ENCODE assay signal across 18 cellular contexts in genomic region chr5:115605436-115605835, GRCh38. TPM values are rescaled to one million over a fixed set of nuclear protein-coding genes. Genes with fewer than 3 reads are reported as not detected.
DNase-seq lines count a peak whose midpoint lies in the region; ATAC-seq and TF ChIP-seq lines count a peak whose summit lies in the region.
"Had no signal": no experiment of that assay in that cellular context is flagged by ENCODE, and none has a peak within 500 bp of the region (broad histone marks: within the 10 kb centered on the region; RNA-seq: fewer than 3 reads in every experiment).

No MANE protein-coding gene starts in this region.

- H3K27me3 ChIP-seq in spleen (replicated peaks in 1 of 7): no peaks in the 10 kb centered on the region
- H3K27me3 ChIP-seq: BLaER1 had no signal

- POLR2A ChIA-PET in activated B cell treated with CpG ODN at 0.5 μM for 24 hours (lab: Charles Lee): interaction anchor here (0.6 kb wide), 1 partner anchor 20 kb away, joined by 7 read pairs; the partner anchor contains the start of gene TMED7

- WGBS in mesodermal cell (ENCODE audit: insufficient coverage in 2 of 2), 2 experiments: 89 to 95% methylated on average over 2 of the region's 3 CpGs
- WGBS in spleen, 5 donors: 92 to 97% (median 94%) methylated on average over 3 of the region's 3 CpGs

- H3K27me3 Mint-ChIP-seq in activated naive CD8-positive, alpha-beta T cell: no peaks in the 10 kb centered on the region
- H3K27me3 Mint-ChIP-seq in activated naive CD8-positive, alpha-beta T cell treated with anti-CD3 and anti-CD28 coated beads for 36 hours: no peaks in the 10 kb centered on the region
- H3K27me3 Mint-ChIP-seq in activated B cell treated with CpG ODN at 0.5 μM for 24 hours: no peaks in the 10 kb centered on the region
- H3K27me3 Mint-ChIP-seq: CD4-positive, alpha-beta memory T cell had no signal

- peak overlapping the region; percentile 2 for H3K27ac Mint-ChIP-seq in activated naive CD8-positive, alpha-beta T cell
- H3K27ac Mint-ChIP-seq in activated naive CD8-positive, alpha-beta T cell treated with anti-CD3 and anti-CD28 coated beads for 36 hours: no peak overlapping the region
- H3K27ac Mint-ChIP-seq in activated B cell treated with CpG ODN at 0.5 μM for 24 hours: peak overlapping the region; percentile 18
- H3K27ac Mint-ChIP-seq: CD14-positive monocyte, GM23338, HFFc6 had no signal

- H3K4me3 ChIP-seq in mesodermal cell (ENCODE audit: extremely low read depth, insufficient read depth, low read length, poor library complexity, severe bottlenecking) (no peak overlapping the region), spleen (no peak overlapping the region)
- H3K4me3 ChIP-seq: BLaER1, GM23338 had no signal

- no peak for TF ChIP-seq POLR2A in spleen (IDR thresholded peaks at IDR 0.05)

- H3K36me3 ChIP-seq in mesodermal cell (ENCODE audit: control insufficient read depth, insufficient read depth, low read length) (peaks cover 7% of the 10 kb centered on the region), spleen (no peaks in the 10 kb centered on the region)

- H3K4me1 Mint-ChIP-seq in activated naive CD8-positive, alpha-beta T cell (ENCODE audit: low read depth): peaks cover 36% of the 10 kb centered on the region
- H3K4me1 Mint-ChIP-seq in activated naive CD8-positive, alpha-beta T cell treated with anti-CD3 and anti-CD28 coated beads for 36 hours: peaks cover 33% of the 10 kb centered on the region
- H3K4me1 Mint-ChIP-seq in activated B cell treated with CpG ODN at 0.5 μM for 24 hours: peaks cover 48% of the 10 kb centered on the region

- no peaks in the 10 kb centered on the region for H3K9me3 Mint-ChIP-seq in activated naive CD8-positive, alpha-beta T cell (ENCODE audit: low read depth)
- no peaks in the 10 kb centered on the region for H3K9me3 Mint-ChIP-seq in activated naive CD8-positive, alpha-beta T cell treated with anti-CD3 and anti-CD28 coated beads for 36 hours
- no peaks in the 10 kb centered on the region for H3K9me3 Mint-ChIP-seq in activated B cell treated with CpG ODN at 0.5 μM for 24 hours
- H3K9me3 Mint-ChIP-seq: CD14-positive monocyte, GM23338, HFFc6 had no signal

- no peak for DNase-seq in activated naive CD8-positive, alpha-beta T cell treated with anti-CD3 and anti-CD28 coated beads for 36 hours
- DNase-seq in activated B cell treated with CpG ODN at 0.5 μM for 24 hours: no peak
- no peak for DNase-seq in spleen
- DNase-seq: 8988T; CD4-positive, alpha-beta memory T cell; DMS153; DMS79; GDM1; HCEC 1CT; HFFc6 had no signal

- H3K9me3 ChIP-seq in mesodermal cell (ENCODE audit: control insufficient read depth, low read length): no peaks in the 10 kb centered on the region
- no peaks in the 10 kb centered on the region for H3K9me3 ChIP-seq in spleen
- H3K9me3 ChIP-seq: BLaER1 had no signal

- CTCF ChIA-PET in activated B cell treated with CpG ODN at 0.5 μM for 24 hours (lab: Charles Lee): no interaction called here

- no peak for TF ChIP-seq CTCF in activated B cell treated with CpG ODN at 0.5 μM for 24 hours (IDR thresholded peaks at IDR 0.05)
- TF ChIP-seq CTCF in spleen (IDR thresholded peaks at IDR 0.05 in 8 of 11, conservative IDR thresholded peaks at IDR 0.05 in 3 of 11): no peak

- H3K27ac ChIP-seq in mesodermal cell (ENCODE audit: low read depth, low read length, severe bottlenecking) (peak overlapping the region; percentile 2), spleen (peak overlapping the region in 1 of 8 donors; percentile 11)
- H3K27ac ChIP-seq: BLaER1, HL-60 had no signal

- peaks cover 5% of the 10 kb centered on the region for H3K36me3 Mint-ChIP-seq in activated naive CD8-positive, alpha-beta T cell
- peaks cover 30% of the 10 kb centered on the region for H3K36me3 Mint-ChIP-seq in activated naive CD8-positive, alpha-beta T cell treated with anti-CD3 and anti-CD28 coated beads for 36 hours
- H3K36me3 Mint-ChIP-seq in activated B cell treated with CpG ODN at 0.5 μM for 24 hours (ENCODE audit: low read depth): peaks cover 12% of the 10 kb centered on the region

- H3K4me1 ChIP-seq in mesodermal cell (ENCODE audit: control insufficient read depth, insufficient read depth, low read length, poor library complexity, severe bottlenecking) (no peaks in the 10 kb centered on the region), spleen (peaks cover 8 to 41% (median 28%) of the 10 kb centered on the region in 6 donors)

- ATAC-seq in activated B cell treated with CpG ODN at 0.5 μM for 24 hours (ENCODE audit: low read depth) (no peak), SK-N-SH treated with all-trans-retinoic acid at 6 μM for 48 hours (no peak), GM21423 (IDR thresholded peaks at IDR 0.05; ENCODE audit: unreplicated experiment) (no peak)
- ATAC-seq: GM23338 had no signal

- intact Hi-C loops in activated B cell treated with CpG ODN at 0.5 μM for 24 hours (cut with micrococcal nuclease): no loop called here
- intact Hi-C loops in spleen (cut with DNase I; ENCODE audit: low total_unique reads): no loop called here

- no peak overlapping the region for H3K4me3 Mint-ChIP-seq in activated naive CD8-positive, alpha-beta T cell
- H3K4me3 Mint-ChIP-seq in activated naive CD8-positive, alpha-beta T cell treated with anti-CD3 and anti-CD28 coated beads for 36 hours: no peak overlapping the region
- no peak overlapping the region for H3K4me3 Mint-ChIP-seq in activated B cell treated with CpG ODN at 0.5 μM for 24 hours
- H3K4me3 Mint-ChIP-seq: CD14-positive monocyte; CD4-positive, alpha-beta memory T cell; GM23338; HFFc6 had no signal

TF ChIP-seq in SK-N-SH treated with all-trans-retinoic acid at 6 μM for 48 hours, 23 proteins besides CTCF, POLR2A, EP300 and RAD21:
- TF ChIP-seq ARNTL (CRISPR knock-in tag; IDR thresholded peaks at IDR 0.05; ENCODE audit: borderline replicate concordance, low read depth) (no peak), ZNF70 (CRISPR knock-in tag; IDR thresholded peaks at IDR 0.05) (no peak)
- TF ChIP-seq, protein P1, sequence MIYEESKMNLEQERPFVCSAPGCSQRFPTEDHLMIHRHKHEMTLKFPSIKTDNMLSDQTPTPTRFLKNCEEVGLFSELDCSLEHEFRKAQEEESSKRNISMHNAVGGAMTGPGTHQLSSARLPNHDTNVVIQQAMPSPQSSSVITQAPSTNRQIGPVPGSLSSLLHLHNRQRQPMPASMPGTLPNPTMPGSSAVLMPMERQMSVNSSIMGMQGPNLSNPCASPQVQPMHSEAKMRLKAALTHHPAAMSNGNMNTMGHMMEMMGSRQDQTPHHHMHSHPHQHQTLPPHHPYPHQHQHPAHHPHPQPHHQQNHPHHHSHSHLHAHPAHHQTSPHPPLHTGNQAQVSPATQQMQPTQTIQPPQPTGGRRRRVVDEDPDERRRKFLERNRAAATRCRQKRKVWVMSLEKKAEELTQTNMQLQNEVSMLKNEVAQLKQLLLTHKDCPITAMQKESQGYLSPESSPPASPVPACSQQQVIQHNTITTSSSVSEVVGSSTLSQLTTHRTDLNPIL (CRISPR knock-in tag; IDR thresholded peaks at IDR 0.05; ENCODE audit: low read depth): no peak

RNA-seq across cellular contexts. Expression of gene TICAM2, which starts 3.2 kb away (rescaled TPM):
- 1 to 10 TPM in 1 of 2 experiments, under 1 TPM in 1; 0.82 to 1.1 TPM for total RNA-seq in activated naive CD8-positive, alpha-beta T cell treated with anti-CD3 and anti-CD28 coated beads for 36 hours
- total RNA-seq in activated B cell treated with CpG ODN at 0.5 μM for 24 hours: 12.4 and 13.3 TPM in 2 replicates
- 0.15 TPM for polyA plus RNA-seq in mesodermal cell (2013, experiment 1 of 2)
- not detected for polyA plus RNA-seq in mesodermal cell (2013, experiment 2 of 2)
- 1 to 10 TPM; 5.1 to 9.2 (median 7.9) TPM for total RNA-seq in spleen
- polyA plus RNA-seq in spleen: 1 to 10 TPM; 2.9 to 4.2 (median 2.9) TPM
- total RNA-seq: GM23338 had no signal

RNA-seq across cellular contexts. Expression of gene TMED7, which starts 20.4 kb away (rescaled TPM):
- 10 to 100 TPM; 41.5 to 41.6 TPM for total RNA-seq in activated naive CD8-positive, alpha-beta T cell treated with anti-CD3 and anti-CD28 coated beads for 36 hours
- total RNA-seq in activated B cell treated with CpG ODN at 0.5 μM for 24 hours: 34.9 and 35.0 TPM in 2 replicates
- 80.6 TPM for polyA plus RNA-seq in mesodermal cell (2013, experiment 1 of 2)
- polyA plus RNA-seq in mesodermal cell (2013, experiment 2 of 2): 86.8 TPM
- total RNA-seq in spleen: 10 to 100 TPM; 56.7 to 70.9 (median 68.6) TPM
- polyA plus RNA-seq in spleen: 10 to 100 TPM in 2 of 3 donors, 1 to 10 TPM in 1; 8.4 to 13.7 (median 12.5) TPM
